ENCODE assay signal across 25 cellular contexts in the genomic region with DNA sequence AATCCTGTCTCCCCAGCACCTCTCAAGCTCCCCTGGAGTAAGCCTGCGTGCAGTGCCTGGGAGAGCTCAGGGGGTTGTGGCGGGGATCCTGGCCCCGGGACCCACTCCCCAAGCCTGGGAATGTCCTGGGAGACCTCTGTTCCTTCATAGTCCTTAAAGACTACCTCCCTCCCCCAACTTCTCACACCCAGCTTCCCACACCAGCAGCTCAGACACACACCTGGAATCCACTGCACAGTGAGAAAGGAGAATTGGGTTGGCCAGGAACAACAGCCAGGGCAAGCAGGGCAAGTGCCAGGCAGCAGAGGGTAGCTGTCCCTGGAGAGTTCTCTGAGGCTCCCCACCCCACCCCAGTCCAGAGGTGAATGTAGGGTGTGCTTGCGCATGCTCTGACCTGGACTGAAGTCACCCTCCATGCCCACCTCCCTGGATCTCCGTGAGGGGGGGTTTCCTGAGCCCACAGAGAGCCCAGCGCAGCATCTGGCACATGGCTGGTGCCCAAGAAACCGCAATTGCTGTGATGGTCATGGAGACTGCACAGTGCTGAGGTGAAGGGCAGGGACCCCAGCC. TPM values are rescaled to one million over a fixed set of nuclear protein-coding genes. Genes with fewer than 3 reads are reported as not detected.
DNase-seq lines count a peak whose midpoint lies in the region; ATAC-seq and TF ChIP-seq lines count a peak whose summit lies in the region.
"Had no signal": no experiment of that assay in that cellular context is flagged by ENCODE, and none has a peak within 500 bp of the region (broad histone marks: within the 10 kb centered on the region; RNA-seq: fewer than 3 reads in every experiment).

No MANE protein-coding gene starts in this region.

- H3K4me3 Mint-ChIP-seq in activated CD4-positive, alpha-beta memory T cell treated with anti-CD3 and anti-CD28 coated beads, Interleukin-2, amount 10 ng/mL, durations not matched to agents 7 days and 5 days: no peak overlapping the region
- peak overlapping the region; percentile 83 to 96 for H3K4me3 Mint-ChIP-seq in effector memory CD8-positive, alpha-beta T cell
- no peak overlapping the region for H3K4me3 Mint-ChIP-seq in stimulated activated memory B cell treated with anti-CD40 and anti-IgM and Interleukin-4, amounts not matched to agents 10 μg/mL and 1 μg/mL and 100 μg/mL, for 72 hours

- POLR2A ChIA-PET in activated CD4-positive, alpha-beta memory T cell treated with anti-CD3 and anti-CD28 coated beads, Interleukin-2, amount 10 ng/mL, durations not matched to agents 7 days and 5 days (lab: Charles Lee): interaction anchor here (1.0 to 8.5 kb wide), 2 partner anchors 13 to 20 kb away, joined by 4 to 188 read pairs; partner anchors contain the start of gene PSTPIP1

- H3K27ac ChIP-seq in right cardiac atrium (ENCODE audit: low read length) (no peak overlapping the region), heart right ventricle (no peak overlapping the region)
- H3K27ac ChIP-seq: adrenal gland, breast epithelium, epithelial cell of prostate, Peyer's patch had no signal

- CTCF ChIA-PET in activated CD4-positive, alpha-beta memory T cell treated with anti-CD3 and anti-CD28 coated beads, Interleukin-2, amount 10 ng/mL, durations not matched to agents 7 days and 5 days (lab: Charles Lee): interaction anchor here (1.4 kb wide), 1 partner anchor 31 kb away, joined by 4 read pairs; no protein-coding TSS in a partner anchor

- no peaks in the 10 kb centered on the region for H3K27me3 Mint-ChIP-seq in activated CD4-positive, alpha-beta memory T cell treated with anti-CD3 and anti-CD28 coated beads, Interleukin-2, amount 10 ng/mL, durations not matched to agents 7 days and 5 days
- H3K27me3 Mint-ChIP-seq in effector memory CD8-positive, alpha-beta T cell: no peaks in the 10 kb centered on the region
- no peaks in the 10 kb centered on the region for H3K27me3 Mint-ChIP-seq in stimulated activated memory B cell treated with anti-CD40 and anti-IgM and Interleukin-4, amounts not matched to agents 10 μg/mL and 1 μg/mL and 100 μg/mL, for 72 hours

- H3K9me3 ChIP-seq in right cardiac atrium (ENCODE audit: control insufficient read depth, low read length): no peaks in the 10 kb centered on the region
- no peaks in the 10 kb centered on the region for H3K9me3 ChIP-seq in heart right ventricle
- H3K9me3 ChIP-seq: adrenal gland, breast epithelium, Peyer's patch had no signal

- H3K4me3 ChIP-seq in right cardiac atrium (ENCODE audit: low read length): no peak overlapping the region
- no peak overlapping the region for H3K4me3 ChIP-seq in heart right ventricle
- H3K4me3 ChIP-seq: adrenal gland, breast epithelium, Peyer's patch had no signal

- H3K27me3 ChIP-seq in right cardiac atrium (ENCODE audit: control insufficient read depth, insufficient read depth): no peaks in the 10 kb centered on the region
- H3K27me3 ChIP-seq in heart right ventricle: no peaks in the 10 kb centered on the region
- H3K27me3 ChIP-seq: adrenal gland, breast epithelium, Peyer's patch had no signal

- peaks cover 64% of the 10 kb centered on the region for H3K36me3 Mint-ChIP-seq in activated CD4-positive, alpha-beta memory T cell treated with anti-CD3 and anti-CD28 coated beads, Interleukin-2, amount 10 ng/mL, durations not matched to agents 7 days and 5 days (ENCODE audit: low read depth)
- H3K36me3 Mint-ChIP-seq in effector memory CD8-positive, alpha-beta T cell (ENCODE audit: insufficient read depth): peaks cover 71% of the 10 kb centered on the region
- H3K36me3 Mint-ChIP-seq in stimulated activated memory B cell treated with anti-CD40 and anti-IgM and Interleukin-4, amounts not matched to agents 10 μg/mL and 1 μg/mL and 100 μg/mL, for 72 hours: peaks cover 26% of the 10 kb centered on the region

- ATAC-seq in right cardiac atrium: no peak
- ATAC-seq in heart right ventricle: no peak
- no peak for ATAC-seq in effector memory CD8-positive, alpha-beta T cell (replicated peaks)
- ATAC-seq in stimulated activated memory B cell treated with anti-CD40 and anti-IgM and Interleukin-4, amounts not matched to agents 10 μg/mL and 1 μg/mL and 100 μg/mL, for 72 hours: no peak
- no peak for ATAC-seq in HG02884 (IDR thresholded peaks at IDR 0.05; ENCODE audit: unreplicated experiment)
- ATAC-seq in GM18858 (IDR thresholded peaks at IDR 0.05; ENCODE audit: unreplicated experiment): no peak
- ATAC-seq: activated CD4-positive, CD25-positive, alpha-beta regulatory T cell treated with anti-CD3 and anti-CD28 coated beads, Interleukin-2, amount 50 U/mL, for 24 hours had no signal

- intact Hi-C loops in right cardiac atrium (cut with DNase I): no loop called here
- intact Hi-C loops in heart right ventricle (cut with DNase I): loop anchor here in 2 of 10 donors (5.0 kb wide), 2 partner anchors 45 to 530 kb away; no protein-coding TSS in a partner anchor

- H3K36me3 ChIP-seq in heart right ventricle: peaks cover 0 to 12% (median 0%) of the 10 kb centered on the region in 9 donors
- H3K36me3 ChIP-seq: adrenal gland, breast epithelium, Peyer's patch had no signal

- 88% methylated on average over 7 of the region's 7 CpGs for WGBS in right cardiac atrium
- WGBS in heart right ventricle, 2 donors: 91 to 96% methylated on average over 7 of the region's 7 CpGs

- no peaks in the 10 kb centered on the region for H3K9me3 Mint-ChIP-seq in activated CD4-positive, alpha-beta memory T cell treated with anti-CD3 and anti-CD28 coated beads, Interleukin-2, amount 10 ng/mL, durations not matched to agents 7 days and 5 days
- H3K9me3 Mint-ChIP-seq in effector memory CD8-positive, alpha-beta T cell: no peaks in the 10 kb centered on the region
- H3K9me3 Mint-ChIP-seq in stimulated activated memory B cell treated with anti-CD40 and anti-IgM and Interleukin-4, amounts not matched to agents 10 μg/mL and 1 μg/mL and 100 μg/mL, for 72 hours: no peaks in the 10 kb centered on the region

- no peak for TF ChIP-seq CTCF in heart right ventricle (IDR thresholded peaks at IDR 0.05)

- H3K4me1 ChIP-seq in right cardiac atrium (ENCODE audit: control insufficient read depth, insufficient read depth, low read length) (no peaks in the 10 kb centered on the region), heart right ventricle (peaks cover 0 to 86% (median 11%) of the 10 kb centered on the region in 9 donors)
- H3K4me1 ChIP-seq: breast epithelium had no signal

- H3K27ac Mint-ChIP-seq in activated CD4-positive, alpha-beta memory T cell treated with anti-CD3 and anti-CD28 coated beads, Interleukin-2, amount 10 ng/mL, durations not matched to agents 7 days and 5 days: peak overlapping the region; percentile 99
- peak overlapping the region; percentile 96 to 97 for H3K27ac Mint-ChIP-seq in effector memory CD8-positive, alpha-beta T cell
- peak overlapping the region; percentile 24 for H3K27ac Mint-ChIP-seq in stimulated activated memory B cell treated with anti-CD40 and anti-IgM and Interleukin-4, amounts not matched to agents 10 μg/mL and 1 μg/mL and 100 μg/mL, for 72 hours

- H3K4me1 Mint-ChIP-seq in activated CD4-positive, alpha-beta memory T cell treated with anti-CD3 and anti-CD28 coated beads, Interleukin-2, amount 10 ng/mL, durations not matched to agents 7 days and 5 days: peaks cover 94% of the 10 kb centered on the region
- H3K4me1 Mint-ChIP-seq in effector memory CD8-positive, alpha-beta T cell (ENCODE audit: low read depth in 2 of 2): peaks cover 81 to 85% of the 10 kb centered on the region in 2 donors
- peaks cover 85% of the 10 kb centered on the region for H3K4me1 Mint-ChIP-seq in stimulated activated memory B cell treated with anti-CD40 and anti-IgM and Interleukin-4, amounts not matched to agents 10 μg/mL and 1 μg/mL and 100 μg/mL, for 72 hours

- DNase-seq in right cardiac atrium: peak in 2 of 3 donors; percentile 11 to 47
- DNase-seq in heart right ventricle: no peak
- DNase-seq in activated CD4-positive, alpha-beta memory T cell treated with anti-CD3 and anti-CD28 coated beads, Interleukin-2, amount 10 ng/mL, durations not matched to agents 7 days and 5 days: no peak
- DNase-seq in effector memory CD8-positive, alpha-beta T cell: no peak
- DNase-seq in HuH-7 (ENCODE audit: low spot score): no peak
- DNase-seq: adrenal gland; AML-193; dermis blood vessel endothelial cell; foreskin fibroblast; IMR-90; NCI-H1417 treated with DMSO at 0.1 percent for 48 hours; NCI-H510A; NK-92 treated with Interleukin-12 subunit alpha and Interleukin-12 subunit beta, amount 100 ng/mL, for 24 hours; nucleus accumbens; stimulated activated CD4-positive, alpha-beta T cell treated with anti-CD3 and anti-CD28 coated beads, Interleukin-4, amount 100 ng/mL, for 4 hours; substantia nigra had no signal

RNA-seq across cellular contexts. Expression of gene PSTPIP1, which starts 22.2 kb away (rescaled TPM):
- total RNA-seq in right cardiac atrium (1 to 10 TPM; 2.9 to 6.0 (median 5.5) TPM), heart right ventricle (10 to 100 TPM in 1 of 10 donors, 1 to 10 TPM in 8, not detected in 1; 1.3 to 10.4 (median 2.9) TPM)
- polyA plus RNA-seq in right cardiac atrium (1.9 TPM), heart right ventricle (1 to 10 TPM; 2.4 to 7.8 TPM)
- total RNA-seq in activated CD4-positive, alpha-beta memory T cell treated with anti-CD3 and anti-CD28 coated beads, Interleukin-2, amount 10 ng/mL, durations not matched to agents 7 days and 5 days: 100 to 1,000 TPM; 181 to 187 TPM
- total RNA-seq: G401, M059J had no signal

RNA-seq across cellular contexts. Expression of gene TSPAN3, which starts 53.7 kb away (rescaled TPM):
- total RNA-seq in right cardiac atrium (100 to 1,000 TPM; 124 to 135 (median 127) TPM), heart right ventricle (100 to 1,000 TPM in 5 of 10 donors, 10 to 100 TPM in 5; 82.6 to 118 (median 98.7) TPM)
- polyA plus RNA-seq in right cardiac atrium (129 TPM), heart right ventricle (100 to 1,000 TPM in 1 of 2 donors, 10 to 100 TPM in 1; 52.2 to 159 TPM)
- 10 to 100 TPM; 12.4 to 13.9 TPM for total RNA-seq in activated CD4-positive, alpha-beta memory T cell treated with anti-CD3 and anti-CD28 coated beads, Interleukin-2, amount 10 ng/mL, durations not matched to agents 7 days and 5 days

Comparison
In these comparisons a context has a peak if more than half of its experiments do, and no peak if none do; other contexts are left out.
1. DNase-seq: peak in right cardiac atrium (2 of 3); none in heart right ventricle (0 of 2), activated CD4-positive, alpha-beta memory T cell treated with anti-CD3 and anti-CD28 coated beads, Interleukin-2, amount 10 ng/mL, durations not matched to agents 7 days and 5 days (single experiment), effector memory CD8-positive, alpha-beta T cell (0 of 3) and HuH-7 (single experiment).
2. H3K27ac Mint-ChIP-seq: peak in every context shown above with its lines; median percentile 99 in activated CD4-positive, alpha-beta memory T cell treated with anti-CD3 and anti-CD28 coated beads, Interleukin-2, amount 10 ng/mL, durations not matched to agents 7 days and 5 days; 96 in effector memory CD8-positive, alpha-beta T cell; 24 in stimulated activated memory B cell treated with anti-CD40 and anti-IgM and Interleukin-4, amounts not matched to agents 10 μg/mL and 1 μg/mL and 100 μg/mL, for 72 hours.
3. H3K4me3 Mint-ChIP-seq: peak in effector memory CD8-positive, alpha-beta T cell (2 of 2); none in activated CD4-positive, alpha-beta memory T cell treated with anti-CD3 and anti-CD28 coated beads, Interleukin-2, amount 10 ng/mL, durations not matched to agents 7 days and 5 days (single experiment) and stimulated activated memory B cell treated with anti-CD40 and anti-IgM and Interleukin-4, amounts not matched to agents 10 μg/mL and 1 μg/mL and 100 μg/mL, for 72 hours (single experiment).
4. RNA of gene PSTPIP1, which starts 22.2 kb away (total RNA-seq): 181 to 187 TPM in activated CD4-positive, alpha-beta memory T cell treated with anti-CD3 and anti-CD28 coated beads, Interleukin-2, amount 10 ng/mL, durations not matched to agents 7 days and 5 days; 2.9 to 6.0 TPM in right cardiac atrium and 1.3 to 10.4 TPM in heart right ventricle; every median in the first group is over 10 times any median in the second.
5. RNA of gene TSPAN3, which starts 53.7 kb away (total RNA-seq): 124 to 135 TPM in right cardiac atrium and 82.6 to 118 TPM in heart right ventricle; 12.4 to 13.9 TPM in activated CD4-positive, alpha-beta memory T cell treated with anti-CD3 and anti-CD28 coated beads, Interleukin-2, amount 10 ng/mL, durations not matched to agents 7 days and 5 days; every median in the first group is over 4 times any median in the second.